30 cellular contexts compared by ENCODE assay signal in the genomic region with DNA sequence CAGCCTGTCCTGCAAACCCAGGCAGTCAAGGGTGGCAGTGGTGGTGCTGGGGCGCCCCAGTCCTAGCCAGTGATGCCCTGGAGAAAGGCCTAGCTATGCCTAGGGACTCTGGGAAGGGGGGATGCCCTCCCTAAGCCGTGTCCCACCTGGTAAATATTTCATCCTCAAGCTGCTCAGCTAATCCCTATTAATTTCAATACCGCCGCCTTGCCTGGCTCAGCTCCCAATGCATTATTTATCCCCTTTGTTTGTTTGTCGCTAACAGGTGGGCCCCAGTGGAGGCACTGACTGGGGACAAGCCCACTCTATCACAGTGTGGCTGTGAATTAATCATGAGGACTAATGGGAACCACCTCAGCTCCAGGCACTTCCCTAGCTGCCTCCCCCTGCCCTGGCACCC.
"Had no signal": no experiment of that assay in that cellular context is flagged by ENCODE, and none has a peak within 500 bp of the region (broad histone marks: within the 10 kb centered on the region; RNA-seq: fewer than 3 reads in every experiment).

No MANE protein-coding gene starts in this region.

- DNase-seq: activated CD4-positive, alpha-beta T cell treated with anti-CD3 and anti-CD28 coated beads for 36 hours; activated CD4-positive, CD25-positive, alpha-beta regulatory T cell; activated CD8-positive, alpha-beta memory T cell treated with anti-CD3 and anti-CD28 coated beads for 24 hours; activated gamma-delta T cell; activated naive CD4-positive, alpha-beta T cell treated with anti-CD3 and anti-CD28 coated beads, Interleukin-2, amount 50 U/mL, for 16 hours; activated naive CD8-positive, alpha-beta T cell treated with anti-CD3 and anti-CD28 coated beads, Interleukin-2, amount 50 U/mL, for 24 hours; amygdala; caudate nucleus; endodermal cell; foreskin fibroblast; heart left ventricle; hypothalamus; immature natural killer cell; kidney; left colon; nucleus accumbens; pancreas; sigmoid colon; small intestine; stimulated activated CD4-positive, alpha-beta T cell treated with anti-CD3 and anti-CD28 coated beads, Interleukin-1b, Interleukin-23, amount 100 ng/mL, for 48 hours; stimulated activated CD4-positive, alpha-beta T cell treated with anti-CD3 and anti-CD28 coated beads, Interleukin-4, amount 100 ng/mL, for 4 hours; stimulated activated CD8-positive, alpha-beta memory T cell treated with anti-CD3 and anti-CD28 coated beads, Interleukin-4, amount 100 ng/mL, for 48 hours; stimulated activated naive CD4-positive, alpha-beta T cell; tibial artery had no signal

- H3K27ac Mint-ChIP-seq: activated naive CD8-positive, alpha-beta T cell treated with anti-CD3 and anti-CD28 coated beads, Interleukin-2, amount 50 U/mL, for 24 hours; endodermal cell; T-helper 2 cell treated with Interferon-gamma antibody and Interleukin-4, amounts not matched to agents 5 μg/mL and 100 μg/mL, for 36 hours had no signal

- H3K9me3 ChIP-seq: heart left ventricle, pancreas, prostate gland, sigmoid colon, suprapubic skin, tibial artery had no signal

- H3K27ac ChIP-seq: heart left ventricle, pancreas, prostate gland, sigmoid colon, suprapubic skin, tibial artery had no signal

- ATAC-seq: activated CD4-positive, alpha-beta T cell treated with anti-CD3 and anti-CD28 coated beads for 36 hours; activated naive CD8-positive, alpha-beta T cell treated with anti-CD3 and anti-CD28 coated beads, Interleukin-2, amount 50 U/mL, for 24 hours; esophagus mucosa; heart left ventricle; naive thymus-derived CD8-positive, alpha-beta T cell; pancreas had no signal

- H3K4me3 Mint-ChIP-seq: activated CD4-positive, alpha-beta T cell treated with anti-CD3 and anti-CD28 coated beads for 36 hours; activated naive CD8-positive, alpha-beta T cell treated with anti-CD3 and anti-CD28 coated beads, Interleukin-2, amount 50 U/mL, for 24 hours; endodermal cell; immature natural killer cell; naive thymus-derived CD8-positive, alpha-beta T cell; neural crest cell; T-helper 2 cell treated with Interferon-gamma antibody and Interleukin-4, amounts not matched to agents 5 μg/mL and 100 μg/mL, for 36 hours had no signal

- H3K4me3 ChIP-seq: heart left ventricle, pancreas, prostate gland, sigmoid colon, suprapubic skin, tibial artery had no signal

- H3K36me3 ChIP-seq: pancreas, prostate gland had no signal

- H3K9me3 Mint-ChIP-seq: activated naive CD8-positive, alpha-beta T cell treated with anti-CD3 and anti-CD28 coated beads, Interleukin-2, amount 50 U/mL, for 24 hours; endodermal cell; immature natural killer cell; naive thymus-derived CD8-positive, alpha-beta T cell; neural crest cell; T-helper 2 cell treated with Interferon-gamma antibody and Interleukin-4, amounts not matched to agents 5 μg/mL and 100 μg/mL, for 36 hours had no signal

- H3K4me1 ChIP-seq: pancreas had no signal

- H3K27me3 Mint-ChIP-seq: activated CD4-positive, alpha-beta T cell treated with anti-CD3 and anti-CD28 coated beads for 36 hours; activated naive CD8-positive, alpha-beta T cell treated with anti-CD3 and anti-CD28 coated beads, Interleukin-2, amount 50 U/mL, for 24 hours; naive thymus-derived CD8-positive, alpha-beta T cell had no signal

- H3K27me3 ChIP-seq: heart left ventricle, pancreas, sigmoid colon, suprapubic skin, tibial artery had no signal
